ENCODE assay signal across 1 cellular context in the genomic region with DNA sequence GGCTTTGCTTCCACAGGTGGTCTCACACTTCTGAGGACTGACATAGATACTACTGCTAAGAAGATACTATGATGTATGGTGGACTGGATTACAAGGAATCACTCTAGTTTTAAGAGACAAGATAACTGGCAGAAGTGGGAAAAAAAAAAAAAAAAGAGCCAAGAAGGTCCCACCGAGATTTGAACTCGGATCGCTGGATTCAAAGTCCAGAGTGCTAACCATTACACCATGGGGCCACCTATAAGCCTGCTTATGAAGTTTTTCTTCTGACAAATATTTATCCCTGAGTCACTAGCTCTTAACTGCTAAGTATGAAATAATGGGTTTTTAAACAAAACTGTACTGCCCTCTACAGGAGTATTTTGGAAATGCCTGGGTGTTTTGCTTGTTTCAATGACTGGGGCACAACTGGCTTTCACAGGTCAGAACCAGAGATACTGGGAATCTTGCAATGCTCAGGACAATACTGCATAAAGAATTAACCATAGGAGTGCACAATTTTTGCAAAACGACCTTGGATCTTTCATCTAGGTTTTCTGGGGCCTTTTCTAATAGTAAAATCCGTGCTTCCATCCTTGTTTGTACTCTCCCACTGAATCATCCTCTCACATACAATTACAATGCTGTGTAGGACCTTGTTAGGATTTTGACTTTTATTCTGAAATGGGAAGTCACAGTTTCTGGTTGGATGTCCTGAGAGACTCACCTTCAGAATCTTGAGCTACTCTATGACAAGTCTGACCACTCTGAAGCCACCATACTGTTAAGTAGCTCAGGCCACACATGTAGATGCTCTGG.
TF ChIP-seq lines count a peak whose summit lies in the region.

No MANE protein-coding gene starts in this region.

TF ChIP-seq in K562, 482 proteins besides CTCF, POLR2A, EP300 and RAD21 (continued from another document and continues in another):
- TF ChIP-seq ZNF707 (CRISPR knock-in tag; conservative IDR thresholded peaks at IDR 0.05) (no peak), ILK (tag; IDR thresholded peaks at IDR 0.05; ENCODE audit: borderline replicate concordance, low read depth) (no peak), THRAP3 (IDR thresholded peaks at IDR 0.05; ENCODE audit: borderline replicate concordance) (no peak), BHLHE40 (IDR thresholded peaks at IDR 0.05; ENCODE audit: low read length) (no peak), MAFK (IDR thresholded peaks at IDR 0.05; ENCODE audit: low read length) (peak; percentile 76), CAMTA2 (CRISPR knock-in tag; conservative IDR thresholded peaks at IDR 0.05) (no peak), ZC3H4 (CRISPR knock-in tag; IDR thresholded peaks at IDR 0.05; ENCODE audit: borderline replicate concordance) (no peak), ZNF780A (CRISPR knock-in tag; IDR thresholded peaks at IDR 0.05) (no peak), CC2D1A (IDR thresholded peaks at IDR 0.05) (peak; percentile 49; the same call in 1 of the 2 replicates), POLR2H (tag; IDR thresholded peaks at IDR 0.05; ENCODE audit: low read depth) (peak; percentile 100), BMI1 (IDR thresholded peaks at IDR 0.05; ENCODE audit: low read length) (no peak), CBX8 (IDR thresholded peaks at IDR 0.05; ENCODE audit: borderline replicate concordance, extremely low read depth, low read depth, low read length, poor library complexity, severe bottlenecking) (no peak), MCM3 (IDR thresholded peaks at IDR 0.05) (no peak), EP400 (IDR thresholded peaks at IDR 0.05) (peak; percentile 56), FOXJ3 (CRISPR knock-in tag; IDR thresholded peaks at IDR 0.05) (no peak), ZSCAN29 (IDR thresholded peaks at IDR 0.05) (peak; percentile 80), CSDE1 (IDR thresholded peaks at IDR 0.05) (peak in 1 of 2 experiments; percentile 75; a peak in 2 of 4 replicates), YBX1 (IDR thresholded peaks at IDR 0.05) (no peak), ZNF644 (tag; IDR thresholded peaks at IDR 0.05; ENCODE audit: low read depth) (no peak; the same call in 1 of the 2 replicates), ZNF274 (IDR thresholded peaks at IDR 0.05; ENCODE audit: borderline replicate concordance, low read depth, low read length) (peak; percentile 70; the same call in 1 of the 2 replicates), MAFG (tag; conservative IDR thresholded peaks at IDR 0.05) (peak; percentile 88), SMARCA4 (IDR thresholded peaks at IDR 0.05) (no peak), ETV5 (CRISPR knock-in tag; IDR thresholded peaks at IDR 0.05; ENCODE audit: low read depth) (0 out of 2 replicates have a peak, but pooled peaks have one; percentile 15), PHF8 (IDR thresholded peaks at IDR 0.05; ENCODE audit: borderline replicate concordance, low read length) (no peak), NRF1 (conservative IDR thresholded peaks at IDR 0.05 in 1 of 2, IDR thresholded peaks at IDR 0.05 in 1 of 2) (peak in 1 of 2 experiments; percentile 11; a peak in 1 of 4 replicates), HDAC1 (IDR thresholded peaks at IDR 0.05) (peak in 1 of 2 experiments; percentile 89; a peak in 2 of 4 replicates), ZNF830 (CRISPR knock-in tag; IDR thresholded peaks at IDR 0.05) (no peak), TARDBP (IDR thresholded peaks at IDR 0.05) (peak; percentile 56; the same call in 1 of the 2 replicates), ZNF778 (CRISPR knock-in tag; IDR thresholded peaks at IDR 0.05) (no peak), ZNF253 (CRISPR knock-in tag; conservative IDR thresholded peaks at IDR 0.05) (no peak), SPI1 (IDR thresholded peaks at IDR 0.05; ENCODE audit: borderline replicate concordance, low read depth, low read length) (no peak), XRCC5 (IDR thresholded peaks at IDR 0.05; ENCODE audit: low read depth, low read length) (0 out of 2 replicates have a peak, but pooled peaks have one; percentile 40), GTF2E2 (tag; IDR thresholded peaks at IDR 0.05) (peak; percentile 38; the same call in 1 of the 2 replicates), SRSF9 (IDR thresholded peaks at IDR 0.05; ENCODE audit: borderline replicate concordance, low read depth, low read length) (no peak), NBN (IDR thresholded peaks at IDR 0.05; ENCODE audit: low read depth) (peak; percentile 88), SMC3 (conservative IDR thresholded peaks at IDR 0.05; ENCODE audit: insufficient read depth, low read depth, low read length) (no peak; the same call in 1 of the 2 replicates), CHCHD3 (CRISPR knock-in tag; IDR thresholded peaks at IDR 0.05) (0 out of 2 replicates have a peak, but pooled peaks have one; percentile 43)
- TF ChIP-seq, protein P1, sequence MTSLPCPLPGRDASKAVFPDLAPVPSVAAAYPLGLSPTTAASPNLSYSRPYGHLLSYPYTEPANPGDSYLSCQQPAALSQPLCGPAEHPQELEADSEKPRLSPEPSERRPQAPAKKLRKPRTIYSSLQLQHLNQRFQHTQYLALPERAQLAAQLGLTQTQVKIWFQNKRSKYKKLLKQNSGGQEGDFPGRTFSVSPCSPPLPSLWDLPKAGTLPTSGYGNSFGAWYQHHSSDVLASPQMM (CRISPR knock-in tag; IDR thresholded peaks at IDR 0.05) = no peak
- TF ChIP-seq, protein P2, sequence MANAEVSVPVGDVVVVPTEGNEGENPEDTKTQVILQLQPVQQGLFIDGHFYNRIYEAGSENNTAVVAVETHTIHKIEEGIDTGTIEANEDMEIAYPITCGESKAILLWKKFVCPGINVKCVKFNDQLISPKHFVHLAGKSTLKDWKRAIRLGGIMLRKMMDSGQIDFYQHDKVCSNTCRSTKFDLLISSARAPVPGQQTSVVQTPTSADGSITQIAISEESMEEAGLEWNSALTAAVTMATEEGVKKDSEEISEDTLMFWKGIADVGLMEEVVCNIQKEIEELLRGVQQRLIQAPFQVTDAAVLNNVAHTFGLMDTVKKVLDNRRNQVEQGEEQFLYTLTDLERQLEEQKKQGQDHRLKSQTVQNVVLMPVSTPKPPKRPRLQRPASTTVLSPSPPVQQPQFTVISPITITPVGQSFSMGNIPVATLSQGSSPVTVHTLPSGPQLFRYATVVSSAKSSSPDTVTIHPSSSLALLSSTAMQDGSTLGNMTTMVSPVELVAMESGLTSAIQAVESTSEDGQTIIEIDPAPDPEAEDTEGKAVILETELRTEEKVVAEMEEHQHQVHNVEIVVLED (CRISPR knock-in tag; IDR thresholded peaks at IDR 0.05) = 0 out of 2 replicates have a peak, but pooled peaks have one; percentile 14
- TF ChIP-seq, protein P3, sequence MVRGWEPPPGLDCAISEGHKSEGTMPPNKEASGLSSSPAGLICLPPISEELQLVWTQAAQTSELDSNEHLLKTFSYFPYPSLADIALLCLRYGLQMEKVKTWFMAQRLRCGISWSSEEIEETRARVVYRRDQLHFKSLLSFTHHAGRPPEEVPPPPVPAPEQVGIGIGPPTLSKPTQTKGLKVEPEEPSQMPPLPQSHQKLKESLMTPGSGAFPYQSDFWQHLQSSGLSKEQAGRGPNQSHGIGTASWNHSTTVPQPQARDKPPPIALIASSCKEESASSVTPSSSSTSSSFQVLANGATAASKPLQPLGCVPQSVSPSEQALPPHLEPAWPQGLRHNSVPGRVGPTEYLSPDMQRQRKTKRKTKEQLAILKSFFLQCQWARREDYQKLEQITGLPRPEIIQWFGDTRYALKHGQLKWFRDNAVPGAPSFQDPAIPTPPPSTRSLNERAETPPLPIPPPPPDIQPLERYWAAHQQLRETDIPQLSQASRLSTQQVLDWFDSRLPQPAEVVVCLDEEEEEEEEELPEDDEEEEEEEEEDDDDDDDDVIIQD (CRISPR knock-in tag; IDR thresholded peaks at IDR 0.05) = no peak
- TF ChIP-seq, protein P4, sequence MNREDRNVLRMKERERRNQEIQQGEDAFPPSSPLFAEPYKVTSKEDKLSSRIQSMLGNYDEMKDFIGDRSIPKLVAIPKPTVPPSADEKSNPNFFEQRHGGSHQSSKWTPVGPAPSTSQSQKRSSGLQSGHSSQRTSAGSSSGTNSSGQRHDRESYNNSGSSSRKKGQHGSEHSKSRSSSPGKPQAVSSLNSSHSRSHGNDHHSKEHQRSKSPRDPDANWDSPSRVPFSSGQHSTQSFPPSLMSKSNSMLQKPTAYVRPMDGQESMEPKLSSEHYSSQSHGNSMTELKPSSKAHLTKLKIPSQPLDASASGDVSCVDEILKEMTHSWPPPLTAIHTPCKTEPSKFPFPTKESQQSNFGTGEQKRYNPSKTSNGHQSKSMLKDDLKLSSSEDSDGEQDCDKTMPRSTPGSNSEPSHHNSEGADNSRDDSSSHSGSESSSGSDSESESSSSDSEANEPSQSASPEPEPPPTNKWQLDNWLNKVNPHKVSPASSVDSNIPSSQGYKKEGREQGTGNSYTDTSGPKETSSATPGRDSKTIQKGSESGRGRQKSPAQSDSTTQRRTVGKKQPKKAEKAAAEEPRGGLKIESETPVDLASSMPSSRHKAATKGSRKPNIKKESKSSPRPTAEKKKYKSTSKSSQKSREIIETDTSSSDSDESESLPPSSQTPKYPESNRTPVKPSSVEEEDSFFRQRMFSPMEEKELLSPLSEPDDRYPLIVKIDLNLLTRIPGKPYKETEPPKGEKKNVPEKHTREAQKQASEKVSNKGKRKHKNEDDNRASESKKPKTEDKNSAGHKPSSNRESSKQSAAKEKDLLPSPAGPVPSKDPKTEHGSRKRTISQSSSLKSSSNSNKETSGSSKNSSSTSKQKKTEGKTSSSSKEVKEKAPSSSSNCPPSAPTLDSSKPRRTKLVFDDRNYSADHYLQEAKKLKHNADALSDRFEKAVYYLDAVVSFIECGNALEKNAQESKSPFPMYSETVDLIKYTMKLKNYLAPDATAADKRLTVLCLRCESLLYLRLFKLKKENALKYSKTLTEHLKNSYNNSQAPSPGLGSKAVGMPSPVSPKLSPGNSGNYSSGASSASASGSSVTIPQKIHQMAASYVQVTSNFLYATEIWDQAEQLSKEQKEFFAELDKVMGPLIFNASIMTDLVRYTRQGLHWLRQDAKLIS (CRISPR knock-in tag; IDR thresholded peaks at IDR 0.05) = peak; percentile 65; the same call in 1 of the 2 replicates
- TF ChIP-seq, protein P5, sequence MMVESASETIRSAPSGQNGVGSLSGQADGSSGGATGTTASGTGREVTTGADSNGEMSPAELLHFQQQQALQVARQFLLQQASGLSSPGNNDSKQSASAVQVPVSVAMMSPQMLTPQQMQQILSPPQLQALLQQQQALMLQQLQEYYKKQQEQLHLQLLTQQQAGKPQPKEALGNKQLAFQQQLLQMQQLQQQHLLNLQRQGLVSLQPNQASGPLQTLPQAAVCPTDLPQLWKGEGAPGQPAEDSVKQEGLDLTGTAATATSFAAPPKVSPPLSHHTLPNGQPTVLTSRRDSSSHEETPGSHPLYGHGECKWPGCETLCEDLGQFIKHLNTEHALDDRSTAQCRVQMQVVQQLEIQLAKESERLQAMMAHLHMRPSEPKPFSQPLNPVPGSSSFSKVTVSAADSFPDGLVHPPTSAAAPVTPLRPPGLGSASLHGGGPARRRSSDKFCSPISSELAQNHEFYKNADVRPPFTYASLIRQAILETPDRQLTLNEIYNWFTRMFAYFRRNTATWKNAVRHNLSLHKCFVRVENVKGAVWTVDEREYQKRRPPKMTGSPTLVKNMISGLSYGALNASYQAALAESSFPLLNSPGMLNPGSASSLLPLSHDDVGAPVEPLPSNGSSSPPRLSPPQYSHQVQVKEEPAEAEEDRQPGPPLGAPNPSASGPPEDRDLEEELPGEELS (CRISPR knock-in tag; IDR thresholded peaks at IDR 0.05; ENCODE audit: borderline replicate concordance) = no peak
- TF ChIP-seq, protein P6, sequence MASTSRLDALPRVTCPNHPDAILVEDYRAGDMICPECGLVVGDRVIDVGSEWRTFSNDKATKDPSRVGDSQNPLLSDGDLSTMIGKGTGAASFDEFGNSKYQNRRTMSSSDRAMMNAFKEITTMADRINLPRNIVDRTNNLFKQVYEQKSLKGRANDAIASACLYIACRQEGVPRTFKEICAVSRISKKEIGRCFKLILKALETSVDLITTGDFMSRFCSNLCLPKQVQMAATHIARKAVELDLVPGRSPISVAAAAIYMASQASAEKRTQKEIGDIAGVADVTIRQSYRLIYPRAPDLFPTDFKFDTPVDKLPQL (IDR thresholded peaks at IDR 0.05; ENCODE audit: extremely low read depth, insufficient read length) = no peak
- TF ChIP-seq, protein P7, sequence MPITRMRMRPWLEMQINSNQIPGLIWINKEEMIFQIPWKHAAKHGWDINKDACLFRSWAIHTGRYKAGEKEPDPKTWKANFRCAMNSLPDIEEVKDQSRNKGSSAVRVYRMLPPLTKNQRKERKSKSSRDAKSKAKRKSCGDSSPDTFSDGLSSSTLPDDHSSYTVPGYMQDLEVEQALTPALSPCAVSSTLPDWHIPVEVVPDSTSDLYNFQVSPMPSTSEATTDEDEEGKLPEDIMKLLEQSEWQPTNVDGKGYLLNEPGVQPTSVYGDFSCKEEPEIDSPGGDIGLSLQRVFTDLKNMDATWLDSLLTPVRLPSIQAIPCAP (CRISPR knock-in tag; IDR thresholded peaks at IDR 0.05; ENCODE audit: borderline replicate concordance) = no peak
